Comparison of ENCODE assay signal across 1 cellular context in the genomic region with DNA sequence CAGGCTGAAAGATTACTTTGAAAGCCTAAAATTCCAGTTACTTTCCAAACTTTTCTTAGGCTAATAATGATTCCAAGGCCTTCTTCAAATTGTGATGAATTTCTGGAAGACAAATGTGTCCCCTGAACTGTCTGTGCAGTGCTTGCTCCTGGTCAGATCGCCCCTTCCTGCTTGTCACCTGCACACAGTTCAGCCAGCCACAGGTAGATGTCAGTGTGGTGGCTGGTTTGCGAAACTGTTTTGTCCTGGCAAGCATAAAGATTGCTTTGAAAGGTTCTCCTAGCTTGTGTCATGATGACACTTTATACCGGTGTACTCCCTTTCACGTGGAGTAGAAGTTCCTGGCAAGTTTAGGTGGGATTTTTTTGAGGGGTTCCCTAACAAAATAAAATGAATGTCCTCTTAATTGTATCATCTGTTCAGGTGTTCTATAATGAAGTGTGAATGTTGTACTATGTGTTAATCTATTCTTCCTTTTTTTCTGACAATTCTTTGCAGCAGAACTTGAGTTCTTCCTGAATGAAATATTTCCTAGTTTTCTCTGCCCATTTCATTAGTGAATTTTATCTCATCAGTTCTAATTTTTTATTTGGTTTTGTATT.
TF ChIP-seq lines count a peak whose summit lies in the region.

No MANE protein-coding gene starts in this region.

TF ChIP-seq in IMR-90, 13 proteins besides CTCF, POLR2A, EP300 and RAD21 (continued from another document):
- TF ChIP-seq ELK1 (IDR thresholded peaks at IDR 0.05; ENCODE audit: borderline replicate concordance, low read depth, low read length) = no peak
- no peak for TF ChIP-seq MAFK (IDR thresholded peaks at IDR 0.05; ENCODE audit: low read depth, low read length)
- no peak for TF ChIP-seq SMC3 (IDR thresholded peaks at IDR 0.05; ENCODE audit: low read depth, low read length)
- TF ChIP-seq MXI1 (IDR thresholded peaks at IDR 0.05; ENCODE audit: borderline replicate concordance, low read depth, low read length) = no peak
- no peak for TF ChIP-seq FOS (IDR thresholded peaks at IDR 0.05; ENCODE audit: low read depth, low read length)
- no peak for TF ChIP-seq CHD1 (IDR thresholded peaks at IDR 0.05; ENCODE audit: low read depth, low read length)
